Comparison of ENCODE assay signal across 7 cellular contexts in the genomic region with DNA sequence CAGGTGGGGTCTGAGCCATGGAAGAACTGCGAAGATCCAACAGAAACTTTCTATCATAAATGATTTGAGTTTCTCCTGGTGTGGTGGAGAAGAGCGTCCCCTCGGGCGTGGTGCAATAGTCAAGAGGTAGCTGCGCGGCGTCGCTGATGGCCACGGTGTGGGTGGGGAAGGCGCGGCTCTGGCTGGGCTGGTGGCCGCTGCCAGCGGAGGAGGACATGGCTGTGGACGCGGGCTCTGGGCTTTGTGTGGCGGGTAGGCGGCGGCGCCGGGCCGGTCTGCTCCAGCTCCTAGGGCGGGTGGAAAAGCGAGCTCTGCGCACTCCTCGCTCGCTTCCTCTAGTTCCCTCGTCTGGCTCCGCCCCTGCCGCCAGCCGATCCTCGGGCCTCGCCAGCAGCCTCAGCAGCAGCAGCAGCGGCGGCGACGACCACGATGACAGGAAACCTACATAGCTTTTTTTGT. TPM values are rescaled to one million over a fixed set of nuclear protein-coding genes. Genes with fewer than 3 reads are reported as not detected.
DNase-seq lines count a peak whose midpoint lies in the region; ATAC-seq and TF ChIP-seq lines count a peak whose summit lies in the region.

No MANE protein-coding gene starts in this region.

- peak; percentile 53 for ATAC-seq in GM18520 (IDR thresholded peaks at IDR 0.05; ENCODE audit: unreplicated experiment)
- peak; percentile 58 for ATAC-seq in HG03039 (IDR thresholded peaks at IDR 0.05; ENCODE audit: unreplicated experiment)
- peak; percentile 99 to 100 (median 99) for ATAC-seq in right lobe of liver

- peaks cover 0 to 8% (median 2%) of the 10 kb centered on the region in 4 donors for H3K4me1 ChIP-seq in right lobe of liver

- TF ChIP-seq CTCF in right lobe of liver (IDR thresholded peaks at IDR 0.05) = no peak

- 1% methylated on average over 19 of the region's 37 CpGs for WGBS in right lobe of liver (ENCODE audit: insufficient coverage, low coverage, low lambda C conversion rate, missing lambda C conversion rate)

- no peak for TF ChIP-seq POLR2A in right lobe of liver (IDR thresholded peaks at IDR 0.05)

- DNase-seq in NCI-H510A (lab: John Stamatoyannopoulos, UW) (peak; percentile 60), dermis blood vessel endothelial cell (peak; percentile 87), right lobe of liver (peak; percentile 82 to 87 (median 87))
- DNase-seq in activated CD4-positive, alpha-beta T cell treated with anti-CD3 and anti-CD28 coated beads, Interleukin-2, amount 50 U/mL, for 4 hours = peak; percentile 65 to 66
- DNase-seq in stimulated activated CD4-positive, alpha-beta T cell treated with anti-CD3 and anti-CD28 coated beads, Interleukin-2, amount 100 ng/mL, for 48 hours = peak; percentile 63 to 67

- H3K27ac ChIP-seq in right lobe of liver = peak overlapping the region in 2 of 3 donors; percentile 11 to 29

- H3K4me3 ChIP-seq in right lobe of liver = peak overlapping the region; percentile 27 to 44 (median 44)

- H3K27me3 ChIP-seq in right lobe of liver = no peaks in the 10 kb centered on the region

- no peaks in the 10 kb centered on the region for H3K9me3 ChIP-seq in right lobe of liver

- intact Hi-C loops in right lobe of liver (cut with DNase I) = loop anchor here in 1 of 2 donors (10.0 kb wide), 1 partner anchor 74 kb away; no protein-coding TSS in a partner anchor

- H3K36me3 ChIP-seq in right lobe of liver = no peaks in the 10 kb centered on the region

RNA-seq across cellular contexts. Expression of a gene that starts 5.9 kb away (rescaled TPM):
- 23.0 and 35.4 TPM in 2 replicates for total RNA-seq in dermis blood vessel endothelial cell
- total RNA-seq in right lobe of liver = 1 to 10 TPM in 5 of 6 experiments, under 1 TPM in 1; 0.70 to 3.1 (median 1.5) TPM

RNA-seq across cellular contexts. Expression of a gene that starts 32.7 kb away (rescaled TPM):
- total RNA-seq in dermis blood vessel endothelial cell = 32.0 and 52.4 TPM in 2 replicates
- 10 to 100 TPM in 3 of 6 experiments, 1 to 10 TPM in 3; 5.8 to 19.5 (median 8.6) TPM for total RNA-seq in right lobe of liver

RNA-seq across cellular contexts. Expression of a gene that starts 32.7 kb away (rescaled TPM):
- 32.8 and 36.3 TPM in 2 replicates for total RNA-seq in dermis blood vessel endothelial cell
- 10 to 100 TPM in 3 of 6 experiments, 1 to 10 TPM in 3; 8.5 to 10.8 (median 10.1) TPM for total RNA-seq in right lobe of liver

Comparison
In these comparisons a context has a peak if more than half of its experiments do, and no peak if none do; other contexts are left out.
1. Peak in every context shown above with its lines: DNase-seq, ATAC-seq, H3K4me3 ChIP-seq and H3K27ac ChIP-seq.